Comparison of ENCODE assay signal across 33 cellular contexts in the genomic region with DNA sequence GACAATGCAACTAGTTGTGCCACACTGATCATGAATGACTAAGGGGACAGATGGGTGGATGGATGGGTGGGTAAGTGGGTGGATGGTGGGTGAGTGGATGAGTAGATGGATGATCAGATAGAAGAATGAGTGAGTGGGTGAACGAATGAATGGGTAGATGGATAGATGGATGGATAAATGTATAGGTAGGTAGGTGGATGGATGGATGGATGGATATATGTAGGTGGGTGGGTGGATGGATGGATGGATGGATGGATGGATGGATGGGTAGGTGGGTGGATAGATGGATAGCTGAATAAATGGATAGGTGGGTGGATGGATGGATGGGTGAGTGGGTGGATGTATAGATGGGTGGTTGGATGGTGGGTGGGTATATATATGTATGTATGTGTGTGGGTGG.
DNase-seq lines count a peak whose midpoint lies in the region; ATAC-seq, FAIRE-seq and TF ChIP-seq lines count a peak whose summit lies in the region.
"Had no signal": no experiment of that assay in that cellular context is flagged by ENCODE, and none has a peak within 500 bp of the region (broad histone marks: within the 10 kb centered on the region; RNA-seq: fewer than 3 reads in every experiment).

No MANE protein-coding gene starts in this region.

- no peak overlapping the region for H2BK12ac ChIP-seq in H1 (ENCODE audit: low read depth, low read length)

- H4K20me1 ChIP-seq in H1 (replicated peaks in 1 of 2; ENCODE audit: control insufficient read depth in 1 of 2, insufficient read depth in 2 of 2, low read length in 2 of 2): no peaks in the 10 kb centered on the region
- H4K20me1 ChIP-seq: BLaER1; BLaER1 treated with 17β-estradiol and CSF1 and Interleukin-3, amounts not matched to agents 10 nM and 100 nM had no signal

- peak overlapping the region; percentile 34 for H3K56ac ChIP-seq in H1 (replicated peaks; ENCODE audit: insufficient read length, low read depth, low read length)

- ATAC-seq in foreskin keratinocyte: no peak
- no peak for ATAC-seq in GM18861 (IDR thresholded peaks at IDR 0.05; ENCODE audit: unreplicated experiment)
- ATAC-seq: A549; CD8-positive, alpha-beta T cell had no signal

- 91% methylated on average over 1 of the region's 1 CpG; no CpG with 5 or more reads in 1 of the 2 experiments for WGBS in H1 (ENCODE audit: extremely low coverage in 1 of 2, insufficient coverage in 1 of 2, insufficient read length in 1 of 2, insufficient replicate concordance in 2 of 2, low coverage in 1 of 2, low lambda C conversion rate in 2 of 2, missing lambda C conversion rate in 1 of 2), 2 experiments

- H2AK5ac ChIP-seq in H1 (ENCODE audit: low read depth, low read length): no peak overlapping the region

- H3K23ac ChIP-seq in H1 (ENCODE audit: insufficient read length): no peak overlapping the region

- no peaks in the 10 kb centered on the region for H3K36me3 ChIP-seq in HEK293 (ENCODE audit: control insufficient read depth in 2 of 2, insufficient read depth in 1 of 2, low read length in 2 of 2)
- H3K36me3 ChIP-seq in H1 (ENCODE audit: control insufficient read depth in 2 of 4, insufficient read depth in 4 of 4, low read length in 3 of 4): no peaks in the 10 kb centered on the region
- H3K36me3 ChIP-seq: BE2C; BLaER1; BLaER1 treated with 17β-estradiol and CSF1 and Interleukin-3, amounts not matched to agents 10 nM and 100 nM had no signal

- H3K9me3 ChIP-seq in HEK293 (ENCODE audit: control insufficient read depth, insufficient read depth, low read depth, low read length): no peaks in the 10 kb centered on the region
- no peaks in the 10 kb centered on the region for H3K9me3 ChIP-seq in H1 (ENCODE audit: insufficient read depth in 2 of 2, low read depth in 1 of 2, low read length in 1 of 2)
- H3K9me3 ChIP-seq: A549, BE2C, BLaER1, Caco-2 had no signal

- H3K14ac ChIP-seq in H1 (ENCODE audit: insufficient read length): no peak overlapping the region

- no peak for TF ChIP-seq CTCF in HEK293 (tag by site-specific recombination; IDR thresholded peaks at IDR 0.05)
- no peak for TF ChIP-seq CTCF in H1 (IDR thresholded peaks at IDR 0.05; ENCODE audit: control extremely low read depth in 1 of 3, insufficient read depth in 1 of 3, low read depth in 1 of 3, low read length in 3 of 3)
- TF ChIP-seq CTCF in foreskin keratinocyte (conservative IDR thresholded peaks at IDR 0.05): no peak

- DNase-seq in H1 (ENCODE audit: low read depth in 1 of 2, low spot score in 2 of 2) (no peak), urothelium cell line (ENCODE audit: low spot score) (no peak), foreskin keratinocyte (no peak), GM03348 (ENCODE audit: low spot score) (no peak)
- DNase-seq: 8988T; ACHN; AML-193; BE2C; C1 segment of cervical spinal cord; Caco-2; Calu3; CD4-positive, alpha-beta memory T cell; CD4-positive, alpha-beta T cell; CD4-positive, CD25-positive, alpha-beta regulatory T cell; CD8-positive, alpha-beta memory T cell; CD8-positive, alpha-beta T cell; COR-L47; DMS 273 treated with DMSO at 0.1 percent for 48 hours; DMS153; DMS53; DMS79; DMS79 treated with DMSO at 0.1 percent for 48 hours; DND-41; EL had no signal

- H3K9ac ChIP-seq in H1 (replicated peaks in 1 of 4; ENCODE audit: extremely low read depth in 1 of 4, low read depth in 3 of 4, low read length in 3 of 4): no peak overlapping the region
- H3K9ac ChIP-seq: BLaER1; BLaER1 treated with 17β-estradiol and CSF1 and Interleukin-3, amounts not matched to agents 10 nM and 100 nM had no signal

- H4K91ac ChIP-seq in H1 (replicated peaks; ENCODE audit: insufficient read length, low read length): no peak overlapping the region

- no peak for TF ChIP-seq EP300 in H1 (IDR thresholded peaks at IDR 0.05; ENCODE audit: borderline replicate concordance in 1 of 2, low read depth in 2 of 2, low read length in 2 of 2)

- no peak overlapping the region for H4K5ac ChIP-seq in H1 (ENCODE audit: insufficient read length, low read depth, low read length)

- no peaks in the 10 kb centered on the region for H3K79me1 ChIP-seq in H1 (ENCODE audit: low read depth, low read length)

- no peak overlapping the region for H2BK5ac ChIP-seq in H1 (ENCODE audit: low read depth, low read length)

- peaks cover 10% of the 10 kb centered on the region; the same call in 1 of the 2 replicates for H3K23me2 ChIP-seq in H1 (ENCODE audit: low read depth, low read length)

- H2BK20ac ChIP-seq in H1 (ENCODE audit: low read length): no peak overlapping the region

- H3K4me2 ChIP-seq in H1 (ENCODE audit: insufficient read depth in 1 of 2, low read depth in 2 of 2, low read length in 2 of 2): no peak overlapping the region
- H3K4me2 ChIP-seq: A549; BLaER1; BLaER1 treated with 17β-estradiol and CSF1 and Interleukin-3, amounts not matched to agents 10 nM and 100 nM had no signal

- POLR2A ChIA-PET in HEK293 (lab: Yijun Ruan, JAX) (no interaction called here), H1 (lab: Charles Lee; ENCODE audit: partially characterized antibody) (no interaction called here)

- H2AFZ ChIP-seq in H1 (ENCODE audit: low read length): no peak overlapping the region

- no peak for FAIRE-seq in H1 (lab: Jason Lieb, UNC)
- FAIRE-seq in urothelium cell line (lab: Jason Lieb, UNC): peak; percentile 77
- FAIRE-seq: A204.1, A549, D721Med had no signal

- no peak overlapping the region for H2BK120ac ChIP-seq in H1 (replicated peaks; ENCODE audit: low read depth, low read length)

- no peak for TF ChIP-seq POLR2A in H1 (IDR thresholded peaks at IDR 0.05; ENCODE audit: control extremely low read depth in 1 of 2, low read depth in 2 of 2, low read length in 2 of 2)

- no peak for TF ChIP-seq RAD21 in H1 (IDR thresholded peaks at IDR 0.05 in 1 of 2, conservative IDR thresholded peaks at IDR 0.05 in 1 of 2; ENCODE audit: low read depth in 2 of 2, low read length in 2 of 2)

- CTCF ChIA-PET in HEK293 (lab: Yijun Ruan, JAX) (no interaction called here), H1 (lab: Charles Lee; ENCODE audit: partially characterized antibody) (interaction anchor here (0.6 kb wide), 1 partner anchor 135 kb away, joined by 3 read pairs; no protein-coding TSS in a partner anchor)

- H3K4me1 ChIP-seq in HEK293 (ENCODE audit: control insufficient read depth, insufficient read depth, low read length) (no peaks in the 10 kb centered on the region), H1 (replicated peaks in 1 of 4; ENCODE audit: control insufficient read depth in 3 of 4, insufficient read depth in 4 of 4, low read length in 3 of 4) (no peaks in the 10 kb centered on the region), foreskin keratinocyte (no peaks in the 10 kb centered on the region)
- H3K4me1 ChIP-seq: A549, BE2C, Caco-2 had no signal

- H3K4me3 ChIP-seq in HEK293 (ENCODE audit: low read depth, low read length) (no peak overlapping the region), H1 (ENCODE audit: extremely low read depth in 1 of 4, insufficient read depth in 2 of 4, low read depth in 3 of 4, low read length in 4 of 4) (no peak overlapping the region)
- H3K4me3 ChIP-seq: A549; BLaER1; BLaER1 treated with 17β-estradiol and CSF1 and Interleukin-3, amounts not matched to agents 10 nM and 100 nM had no signal

- H2BK15ac ChIP-seq in H1 (ENCODE audit: low read length): no peak overlapping the region

- H4K8ac ChIP-seq in H1 (ENCODE audit: extremely low read depth, insufficient read depth, low read length): no peak overlapping the region

- no peaks in the 10 kb centered on the region for H3K79me2 ChIP-seq in H1 (ENCODE audit: control insufficient read depth in 1 of 2, insufficient read depth in 2 of 2, low read length in 2 of 2)

- H3K27ac ChIP-seq in HEK293 (ENCODE audit: extremely low read depth, low read depth, low read length) (no peak overlapping the region), H1 (ENCODE audit: low read depth, low read length) (no peak overlapping the region), foreskin keratinocyte (no peak overlapping the region)
- H3K27ac ChIP-seq: 22Rv1; A549; BLaER1; BLaER1 treated with 17β-estradiol and CSF1 and Interleukin-3, amounts not matched to agents 10 nM and 100 nM; C4-2B had no signal

- H3K27me3 ChIP-seq in H1 (replicated peaks in 1 of 4; ENCODE audit: control insufficient read depth in 3 of 4, extremely low read depth in 1 of 4, insufficient read depth in 3 of 4, low read length in 3 of 4): no peaks in the 10 kb centered on the region
- H3K27me3 ChIP-seq in foreskin keratinocyte: no peaks in the 10 kb centered on the region
- H3K27me3 ChIP-seq: BE2C; BLaER1; BLaER1 treated with 17β-estradiol and CSF1 and Interleukin-3, amounts not matched to agents 10 nM and 100 nM had no signal

- no peak overlapping the region for H3K18ac ChIP-seq in H1 (ENCODE audit: extremely low read depth, low read length)

- H3K4ac ChIP-seq in H1 (replicated peaks; ENCODE audit: insufficient read length, low read depth, low read length): no peak overlapping the region

TF ChIP-seq in HEK293, 187 proteins besides CTCF, POLR2A, EP300 and RAD21:
- peak; percentile 99 for TF ChIP-seq EGR2 (tag by site-specific recombination; IDR thresholded peaks at IDR 0.05; ENCODE audit: low read depth)
- TF ChIP-seq ZNF366 (tag by site-specific recombination; conservative IDR thresholded peaks at IDR 0.05): peak; percentile 70
- TF ChIP-seq ZFHX2 (tag by site-specific recombination; conservative IDR thresholded peaks at IDR 0.05): peak; percentile 95
- no peak for TF ChIP-seq SP3 (tag by site-specific recombination; IDR thresholded peaks at IDR 0.05)

TF ChIP-seq in H1, 55 proteins besides CTCF, POLR2A, EP300 and RAD21:
- no peak for TF ChIP-seq RXRA (IDR thresholded peaks at IDR 0.05; ENCODE audit: insufficient read depth, low read depth, low read length)
